Comparison of ENCODE assay signal across 8 cellular contexts in genomic region chr21:44817506-44817880, GRCh38. TPM values are rescaled to one million over a fixed set of nuclear protein-coding genes. Genes with fewer than 3 reads are reported as not detected.
DNase-seq lines count a peak whose midpoint lies in the region; ATAC-seq and TF ChIP-seq lines count a peak whose summit lies in the region.

No MANE protein-coding gene starts in this region.

- peak overlapping the region; percentile 68 for H3K4me3 Mint-ChIP-seq in memory B cell

- H3K27ac ChIP-seq in effector memory CD4-positive, alpha-beta T cell (ENCODE audit: insufficient read depth, low read length, poor library complexity, severe bottlenecking), result no peak overlapping the region

- CTCF ChIA-PET in BJ (lab: Yijun Ruan, JAX), result interaction anchor here (1.0 kb wide), 1 partner anchor 24 kb away, joined by 4 read pairs; no protein-coding TSS in a partner anchor

- no peaks in the 10 kb centered on the region for H3K27me3 Mint-ChIP-seq in memory B cell

- H3K27me3 ChIP-seq in BJ (ENCODE audit: control insufficient read depth, insufficient read depth, low read length), result no peaks in the 10 kb centered on the region
- no peaks in the 10 kb centered on the region for H3K27me3 ChIP-seq in effector memory CD4-positive, alpha-beta T cell (replicated peaks; ENCODE audit: control insufficient read depth, insufficient read depth, low read length, poor library complexity, severe bottlenecking)

- no peak for TF ChIP-seq CTCF in BJ (IDR thresholded peaks at IDR 0.05; ENCODE audit: insufficient read depth, low read depth, low read length)

- H3K4me3 ChIP-seq in BJ (ENCODE audit: low read depth, low read length), result peak overlapping the region; percentile 61
- H3K4me3 ChIP-seq in effector memory CD4-positive, alpha-beta T cell (ENCODE audit: insufficient read depth, low read depth, low read length, poor library complexity, severe bottlenecking), result peak overlapping the region; percentile 59

- H3K9me3 ChIP-seq in effector memory CD4-positive, alpha-beta T cell (ENCODE audit: control insufficient read depth, low read length), result no peaks in the 10 kb centered on the region

- POLR2A ChIA-PET in BJ (lab: Charles Lee), result no interaction called here

- no peak for DNase-seq in BJ (ENCODE audit: low read depth)
- DNase-seq in NCI-H82 treated with DMSO at 0.1 percent for 48 hours (lab: John Stamatoyannopoulos, UW; ENCODE audit: unreplicated experiment), result peak; percentile 35
- DNase-seq in activated CD8-positive, alpha-beta memory T cell treated with anti-CD3 and anti-CD28 coated beads for 48 hours (ENCODE audit: low read depth in 2 of 3, low spot score in 2 of 3), result peak; percentile 84 to 89 (median 88)
- DNase-seq in effector memory CD4-positive, alpha-beta T cell, result peak; percentile 82 to 92 (median 89)
- DNase-seq in memory B cell (ENCODE audit: low spot score in 2 of 2), result peak; percentile 87 to 89
- peak; percentile 82 to 92 (median 91) for DNase-seq in stimulated activated CD4-positive, alpha-beta T cell treated with anti-CD3 and anti-CD28 coated beads, TNF-alpha, amount 100 ng/mL, for 24 hours (ENCODE audit: low read depth in 3 of 3)

- peaks cover 6% of the 10 kb centered on the region for H3K4me1 Mint-ChIP-seq in memory B cell

- peak overlapping the region; percentile 35 for H3K27ac Mint-ChIP-seq in memory B cell

- peaks cover 14% of the 10 kb centered on the region for H3K4me1 ChIP-seq in effector memory CD4-positive, alpha-beta T cell (ENCODE audit: control insufficient read depth, insufficient read depth, low read length, poor library complexity, severe bottlenecking)

- peaks cover 2% of the 10 kb centered on the region for H3K36me3 Mint-ChIP-seq in memory B cell

- peaks cover 5% of the 10 kb centered on the region for H3K9me3 Mint-ChIP-seq in memory B cell

- H3K36me3 ChIP-seq in BJ (ENCODE audit: control insufficient read depth, insufficient read depth, low read length), result peaks cover 6% of the 10 kb centered on the region
- H3K36me3 ChIP-seq in effector memory CD4-positive, alpha-beta T cell (ENCODE audit: control insufficient read depth, insufficient read depth, low read length), result no peaks in the 10 kb centered on the region

- peak; percentile 70 for ATAC-seq in GM19372 (IDR thresholded peaks at IDR 0.05; ENCODE audit: low read depth, unreplicated experiment)
- peak; percentile 75 for ATAC-seq in HG03469 (IDR thresholded peaks at IDR 0.05; ENCODE audit: unreplicated experiment)
- peak; percentile 80 for ATAC-seq in memory B cell (ENCODE audit: low read depth)

RNA-seq across cellular contexts. Expression of gene SUMO3, which starts 0.4 kb away (rescaled TPM):
- polyA plus RNA-seq in BJ (2011; rRNA removed), result 82.6 and 111 TPM in 2 replicates
- polyA minus RNA-seq in BJ (2011; rRNA and poly(A)+ RNA removed), result 43.4 and 62.7 TPM in 2 replicates

RNA-seq across cellular contexts. Expression of gene UBE2G2, which starts 15.9 kb away (rescaled TPM):
- 67.6 and 93.2 TPM in 2 replicates for polyA plus RNA-seq in BJ (2011; rRNA removed)
- 36.6 and 48.7 TPM in 2 replicates for polyA minus RNA-seq in BJ (2011; rRNA and poly(A)+ RNA removed)

RNA-seq across cellular contexts. Expression of gene PTTG1IP, which starts 56.0 kb away (rescaled TPM):
- polyA plus RNA-seq in BJ (2011; rRNA removed), result 234 and 249 TPM in 2 replicates
- polyA minus RNA-seq in BJ (2011; rRNA and poly(A)+ RNA removed), result 74.2 and 109 TPM in 2 replicates
